In genomic region chr9:120941046-120941770, GRCh38 we compare ENCODE assay signal across 18 cellular contexts. TPM values are rescaled to one million over a fixed set of nuclear protein-coding genes. Genes with fewer than 3 reads are reported as not detected.
A peak's percentile ranks its signal among the peaks of the same experiment; 100 is the strongest.
DNase-seq lines count a peak whose midpoint lies in the region; ATAC-seq and TF ChIP-seq lines count a peak whose summit lies in the region.
"Had no signal": no experiment of that assay in that cellular context is flagged by ENCODE, and none has a peak within 500 bp of the region (broad histone marks: within the 10 kb centered on the region; RNA-seq: fewer than 3 reads in every experiment).

No MANE protein-coding gene starts in this region.

- no peak overlapping the region for H3K4me3 ChIP-seq in cardiac fibroblast (replicated peaks in 1 of 2; ENCODE audit: low read depth in 2 of 2, low read length in 2 of 2)
- no peak overlapping the region for H3K4me3 ChIP-seq in upper lobe of right lung
- H3K4me3 ChIP-seq: testis had no signal

- peaks cover 14% of the 10 kb centered on the region for H3K4me1 Mint-ChIP-seq in activated naive CD8-positive, alpha-beta T cell (ENCODE audit: low read depth)
- peaks cover 20% of the 10 kb centered on the region for H3K4me1 Mint-ChIP-seq in activated naive CD8-positive, alpha-beta T cell treated with anti-CD3 and anti-CD28 coated beads, Interleukin-2, amount 50 U/mL, for 24 hours

- H3K4me3 Mint-ChIP-seq in activated naive CD8-positive, alpha-beta T cell = no peak overlapping the region
- H3K4me3 Mint-ChIP-seq in activated naive CD8-positive, alpha-beta T cell treated with anti-CD3 and anti-CD28 coated beads, Interleukin-2, amount 50 U/mL, for 24 hours = no peak overlapping the region
- H3K4me3 Mint-ChIP-seq: dendritic cell treated with granulocyte-macrophage colony-stimulating factor and Interleukin-4, amounts not matched to agents 40 ng/mL and 50 ng/mL, for 4 days; naive B cell had no signal

- no peak for TF ChIP-seq CTCF in cardiac fibroblast (IDR thresholded peaks at IDR 0.05; ENCODE audit: low read depth, low read length)
- no peak for TF ChIP-seq CTCF in upper lobe of right lung (IDR thresholded peaks at IDR 0.05)

- DNase-seq in activated naive CD8-positive, alpha-beta T cell treated with anti-CD3 and anti-CD28 coated beads, Interleukin-2, amount 50 U/mL, for 24 hours = no peak
- DNase-seq in cardiac fibroblast (ENCODE audit: low read depth in 2 of 2) (peak; percentile 54 to 76), kidney tubule cell (ENCODE audit: low spot score) (peak; percentile 30), upper lobe of right lung (no peak), HT-29 (ENCODE audit: low spot score) (no peak), D341Med (ENCODE audit: low spot score) (no peak), DMS153 (lab: John Stamatoyannopoulos, UW) (no peak)
- DNase-seq: activated CD4-positive, CD25-positive, alpha-beta regulatory T cell; activated CD8-positive, alpha-beta memory T cell treated with anti-CD3 and anti-CD28 coated beads, Interleukin-2, amount 50 U/mL, for 4 hours; amniotic stem cell; head of caudate nucleus; left colon; naive B cell; NCI-H2081 treated with DMSO at 0.1 percent for 48 hours; testis had no signal

- H3K27ac ChIP-seq in upper lobe of right lung = peak overlapping the region; percentile 27
- H3K27ac ChIP-seq: KMS-11 had no signal

- H3K27ac Mint-ChIP-seq in activated naive CD8-positive, alpha-beta T cell = peak overlapping the region; percentile 48
- no peak overlapping the region for H3K27ac Mint-ChIP-seq in activated naive CD8-positive, alpha-beta T cell treated with anti-CD3 and anti-CD28 coated beads, Interleukin-2, amount 50 U/mL, for 24 hours
- H3K27ac Mint-ChIP-seq: dendritic cell treated with granulocyte-macrophage colony-stimulating factor and Interleukin-4, amounts not matched to agents 40 ng/mL and 50 ng/mL, for 4 days had no signal

- H3K27me3 Mint-ChIP-seq in activated naive CD8-positive, alpha-beta T cell = no peaks in the 10 kb centered on the region
- H3K27me3 Mint-ChIP-seq in activated naive CD8-positive, alpha-beta T cell treated with anti-CD3 and anti-CD28 coated beads, Interleukin-2, amount 50 U/mL, for 24 hours = no peaks in the 10 kb centered on the region
- H3K27me3 Mint-ChIP-seq: dendritic cell treated with granulocyte-macrophage colony-stimulating factor and Interleukin-4, amounts not matched to agents 40 ng/mL and 50 ng/mL, for 4 days had no signal

- H3K4me1 ChIP-seq in upper lobe of right lung = peaks cover 40% of the 10 kb centered on the region

- no peaks in the 10 kb centered on the region for H3K36me3 ChIP-seq in upper lobe of right lung

- H3K27me3 ChIP-seq in upper lobe of right lung = no peaks in the 10 kb centered on the region
- H3K27me3 ChIP-seq: testis had no signal

- no peaks in the 10 kb centered on the region for H3K36me3 Mint-ChIP-seq in activated naive CD8-positive, alpha-beta T cell
- no peaks in the 10 kb centered on the region for H3K36me3 Mint-ChIP-seq in activated naive CD8-positive, alpha-beta T cell treated with anti-CD3 and anti-CD28 coated beads, Interleukin-2, amount 50 U/mL, for 24 hours (ENCODE audit: low read depth)
- H3K36me3 Mint-ChIP-seq: naive B cell had no signal

- H3K9me3 Mint-ChIP-seq in activated naive CD8-positive, alpha-beta T cell (ENCODE audit: low read depth) = no peaks in the 10 kb centered on the region
- no peaks in the 10 kb centered on the region for H3K9me3 Mint-ChIP-seq in activated naive CD8-positive, alpha-beta T cell treated with anti-CD3 and anti-CD28 coated beads, Interleukin-2, amount 50 U/mL, for 24 hours

- intact Hi-C loops in upper lobe of right lung (cut with DNase I) = no loop called here

- no peak for ATAC-seq in activated naive CD8-positive, alpha-beta T cell treated with anti-CD3 and anti-CD28 coated beads, Interleukin-2, amount 50 U/mL, for 24 hours
- ATAC-seq in upper lobe of right lung = no peak
- ATAC-seq: left colon had no signal

- H3K9me3 ChIP-seq in upper lobe of right lung = no peaks in the 10 kb centered on the region
- H3K9me3 ChIP-seq: testis had no signal

RNA-seq across cellular contexts. Expression of gene TRAF1, which starts 14.6 kb away (rescaled TPM):
- total RNA-seq in upper lobe of right lung = 6.0 TPM
- total RNA-seq in HT-29 (2014; rRNA removed; shearing (Covaris generic)) = 0.41 and 0.73 TPM in 2 replicates

Comparison
In these comparisons a context has a peak if more than half of its experiments do, and no peak if none do; other contexts are left out.
1. DNase-seq: peak in cardiac fibroblast (2 of 2) and kidney tubule cell (single experiment); none in activated naive CD8-positive, alpha-beta T cell treated with anti-CD3 and anti-CD28 coated beads, Interleukin-2, amount 50 U/mL, for 24 hours (single experiment), upper lobe of right lung (single experiment), HT-29 (single experiment), D341Med (single experiment) and DMS153 (single experiment).